16 cellular contexts compared by ENCODE assay signal in the genomic region with DNA sequence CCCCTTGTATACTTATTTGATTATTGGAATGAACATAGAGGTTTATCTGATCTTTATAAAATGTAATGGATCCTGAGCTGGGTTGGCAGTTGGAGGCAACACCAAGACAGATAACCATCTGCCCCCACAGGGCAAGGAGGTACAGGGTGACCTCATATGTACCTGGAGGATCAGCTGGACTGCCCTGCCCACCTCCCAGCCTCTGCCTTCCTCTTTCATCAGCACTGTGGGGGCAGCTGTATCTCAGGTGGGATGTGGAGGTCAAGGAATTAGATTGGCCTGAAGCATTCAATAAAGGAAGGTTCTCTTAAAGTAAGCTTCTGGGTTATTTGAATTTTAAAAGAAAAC.
DNase-seq lines count a peak whose midpoint lies in the region; ATAC-seq, FAIRE-seq and TF ChIP-seq lines count a peak whose summit lies in the region.
"Had no signal": no experiment of that assay in that cellular context is flagged by ENCODE, and none has a peak within 500 bp of the region (broad histone marks: within the 10 kb centered on the region; RNA-seq: fewer than 3 reads in every experiment).

No MANE protein-coding gene starts in this region.

- H3K79me2 ChIP-seq in HCT116 (ENCODE audit: insufficient read depth, low read length): no peaks in the 10 kb centered on the region

- RAD21 ChIA-PET in HCT116 (lab: Charles Lee; ENCODE audit: low non-redundant PET in 1 of 2, low total read pairs in 2 of 2, uncharacterized antibody in 2 of 2, unreplicated experiment in 2 of 2): no interaction called here

- FAIRE-seq in small intestine (lab: Jason Lieb, UNC): no peak

- no peak overlapping the region for H3K4me3 Mint-ChIP-seq in CD8-positive, alpha-beta T cell

- H3K9me3 Mint-ChIP-seq in CD8-positive, alpha-beta T cell: no peaks in the 10 kb centered on the region

- TF ChIP-seq CTCF in HCT116 (IDR thresholded peaks at IDR 0.05 in 2 of 3, conservative IDR thresholded peaks at IDR 0.05 in 1 of 3; ENCODE audit: borderline replicate concordance in 1 of 3, insufficient read depth in 1 of 3, low read depth in 2 of 3, low read length in 2 of 3) (no peak), RWPE2 (IDR thresholded peaks at IDR 0.05; ENCODE audit: poor library complexity, severe bottlenecking) (no peak)
- no peak for TF ChIP-seq CTCF in CD8-positive, alpha-beta T cell (IDR thresholded peaks at IDR 0.05)

- no peak overlapping the region for H2AFZ ChIP-seq in HCT116 (ENCODE audit: low read depth, low read length, poor library complexity, severe bottlenecking)

- H3K27ac Mint-ChIP-seq in CD8-positive, alpha-beta T cell: no peak overlapping the region

- H3K4me1 ChIP-seq in HCT116 (ENCODE audit: control insufficient read depth in 1 of 2, insufficient read depth in 2 of 2, low read length in 2 of 2): peaks cover 12 to 19% of the 10 kb centered on the region in 2 experiments; a peak in 3 of 4 replicates
- peaks cover 18% of the 10 kb centered on the region for H3K4me1 ChIP-seq in RWPE2 (ENCODE audit: insufficient read depth, poor library complexity, severe bottlenecking)
- peaks cover 0 to 5% of the 10 kb centered on the region in 2 donors for H3K4me1 ChIP-seq in small intestine (ENCODE audit: control insufficient read depth in 2 of 2, insufficient read depth in 1 of 2, low read depth in 1 of 2, low read length in 1 of 2)
- H3K4me1 ChIP-seq in CD8-positive, alpha-beta T cell (ENCODE audit: insufficient read depth, low read length): no peaks in the 10 kb centered on the region

- no peaks in the 10 kb centered on the region for H3K4me1 Mint-ChIP-seq in CD8-positive, alpha-beta T cell (ENCODE audit: low read depth)

- TF ChIP-seq RAD21 in HCT116 (IDR thresholded peaks at IDR 0.05; ENCODE audit: low read depth): no peak

- H3K27me3 ChIP-seq in HCT116 (ENCODE audit: insufficient read depth, low read length) (no peaks in the 10 kb centered on the region), RWPE2 (ENCODE audit: insufficient read depth, poor library complexity, severe bottlenecking) (no peaks in the 10 kb centered on the region), small intestine (ENCODE audit: control insufficient read depth in 2 of 2, insufficient read depth in 2 of 2, low read length in 2 of 2) (no peaks in the 10 kb centered on the region)
- H3K27me3 ChIP-seq in CD8-positive, alpha-beta T cell (ENCODE audit: insufficient read depth, low read length): no peaks in the 10 kb centered on the region

- H3K4me2 ChIP-seq in HCT116 (ENCODE audit: low read length): peak overlapping the region; percentile 78
- H3K4me2 ChIP-seq: KMS-11 had no signal

- no peaks in the 10 kb centered on the region for H4K20me1 ChIP-seq in HCT116 (ENCODE audit: insufficient read depth)

- peak; percentile 51; the same call in 1 of the 2 replicates for ATAC-seq in HCT116
- no peak; the same call in 2 of the 3 replicates for ATAC-seq in RWPE2 (ENCODE audit: low read depth)
- no peak for ATAC-seq in GM18909 (IDR thresholded peaks at IDR 0.05; ENCODE audit: poor library complexity, unreplicated experiment)
- ATAC-seq in CD8-positive, alpha-beta T cell: no peak
- ATAC-seq: Panc1 had no signal

- intact Hi-C loops in HCT116 (cut with micrococcal nuclease): no loop called here
- intact Hi-C loops in CD8-positive, alpha-beta T cell (cut with DNase I, micrococcal nuclease): no loop called here

- H3K27ac ChIP-seq in HCT116 (ENCODE audit: low read depth, low read length) (no peak overlapping the region), RWPE2 (ENCODE audit: poor library complexity, severe bottlenecking) (peak overlapping the region; percentile 90), small intestine (ENCODE audit: low read depth in 1 of 2, low read length in 1 of 2) (peak overlapping the region in 1 of 2 donors; percentile 37)
- H3K27ac ChIP-seq in CD8-positive, alpha-beta T cell (ENCODE audit: low read depth, low read length): no peak overlapping the region
- H3K27ac ChIP-seq: KMS-11 had no signal

- CTCF ChIA-PET in HCT116 (lab: Charles Lee): no interaction called here
- CTCF ChIA-PET in CD8-positive, alpha-beta T cell (lab: Charles Lee): no interaction called here

- DNase-seq in HCT116 (ENCODE audit: low read depth, low spot score) (no peak), RWPE2 (ENCODE audit: low spot score) (no peak), kidney tubule cell (ENCODE audit: low spot score) (peak; percentile 9), small intestine (peak; percentile 37), activated gamma-delta T cell (lab: John Stamatoyannopoulos, UW) (no peak)
- no peak for DNase-seq in CD8-positive, alpha-beta T cell
- DNase-seq: ACHN, AML-193, NCI-H1048, NCI-H2227 treated with DMSO at 0.1 percent for 48 hours, NCI-H524, Right ventricle myocardium superior had no signal

- H3K36me3 Mint-ChIP-seq in CD8-positive, alpha-beta T cell: no peaks in the 10 kb centered on the region

- no TSS peak for BruUV-seq in HCT116 (replicated peaks; lab: Mats Ljungman, UMichigan)

- H3K9me3 ChIP-seq in HCT116 (ENCODE audit: control insufficient read depth in 1 of 2, insufficient read depth in 1 of 2, low read depth in 1 of 2, low read length in 2 of 2): no peaks in the 10 kb centered on the region
- no peaks in the 10 kb centered on the region for H3K9me3 ChIP-seq in RWPE2 (ENCODE audit: severe bottlenecking)
- no peaks in the 10 kb centered on the region for H3K9me3 ChIP-seq in small intestine (ENCODE audit: control insufficient read depth, low read depth)
- no peaks in the 10 kb centered on the region for H3K9me3 ChIP-seq in CD8-positive, alpha-beta T cell (ENCODE audit: low read length)
- H3K9me3 ChIP-seq: HAP-1 had no signal

- H3K4me3 ChIP-seq in HCT116 (replicated peaks in 1 of 2; ENCODE audit: low read depth in 1 of 2, low read length in 2 of 2): peak overlapping the region in 1 of 2 experiments; percentile 37; a peak in 2 of 4 replicates
- no peak overlapping the region for H3K4me3 ChIP-seq in RWPE2 (ENCODE audit: severe bottlenecking)
- H3K4me3 ChIP-seq in small intestine (ENCODE audit: low read depth in 1 of 2, low read length in 2 of 2): no peak overlapping the region
- H3K4me3 ChIP-seq in CD8-positive, alpha-beta T cell (ENCODE audit: low read depth, low read length): no peak overlapping the region
- H3K4me3 ChIP-seq: HAP-1 had no signal

- no peak overlapping the region for H3K9ac ChIP-seq in HCT116 (ENCODE audit: low read length)
- H3K9ac ChIP-seq: KMS-11 had no signal

- H3K27me3 Mint-ChIP-seq in CD8-positive, alpha-beta T cell (ENCODE audit: low read depth): peaks cover 10% of the 10 kb centered on the region

- H3K36me3 ChIP-seq in HCT116 (ENCODE audit: control insufficient read depth in 1 of 2, insufficient read depth in 2 of 2, low read length in 2 of 2) (no peaks in the 10 kb centered on the region), RWPE2 (ENCODE audit: low read depth) (no peaks in the 10 kb centered on the region), small intestine (ENCODE audit: control insufficient read depth in 2 of 2, insufficient read depth in 2 of 2, low read length in 2 of 2) (no peaks in the 10 kb centered on the region)
- no peaks in the 10 kb centered on the region for H3K36me3 ChIP-seq in CD8-positive, alpha-beta T cell (ENCODE audit: insufficient read depth, low read length)
- H3K36me3 ChIP-seq: HAP-1 had no signal

- TF ChIP-seq POLR2A in HCT116 (IDR thresholded peaks at IDR 0.05; ENCODE audit: borderline replicate concordance, extremely low read depth, insufficient read depth, insufficient read length): no peak

- POLR2A ChIA-PET in HCT116 (lab: Charles Lee): no interaction called here
- POLR2A ChIA-PET in CD8-positive, alpha-beta T cell (lab: Charles Lee): no interaction called here

- H3K9me2 ChIP-seq in HCT116 (ENCODE audit: insufficient read depth): no peaks in the 10 kb centered on the region

TF ChIP-seq in HCT116, 20 proteins besides CTCF, POLR2A, EP300 and RAD21 (continues in another document):
- no peak for TF ChIP-seq CBX3 (IDR thresholded peaks at IDR 0.05; ENCODE audit: low read depth)
- TF ChIP-seq POLR2AphosphoS5 (IDR thresholded peaks at IDR 0.05; ENCODE audit: low read depth, low read length): no peak
- no peak for TF ChIP-seq EGR1 (IDR thresholded peaks at IDR 0.05; ENCODE audit: low read depth)
- no peak for TF ChIP-seq EZH2 (IDR thresholded peaks at IDR 0.05)
- no peak for TF ChIP-seq ZNF274 (IDR thresholded peaks at IDR 0.05; ENCODE audit: low read depth, low read length)
- TF ChIP-seq CEBPB (IDR thresholded peaks at IDR 0.05; ENCODE audit: low read depth): no peak
- TF ChIP-seq EZH2phosphoT487 (IDR thresholded peaks at IDR 0.05; ENCODE audit: borderline replicate concordance): no peak
- TF ChIP-seq ZFX (IDR thresholded peaks at IDR 0.05): no peak
- no peak for TF ChIP-seq JUND (IDR thresholded peaks at IDR 0.05)
- TF ChIP-seq, protein P1, sequence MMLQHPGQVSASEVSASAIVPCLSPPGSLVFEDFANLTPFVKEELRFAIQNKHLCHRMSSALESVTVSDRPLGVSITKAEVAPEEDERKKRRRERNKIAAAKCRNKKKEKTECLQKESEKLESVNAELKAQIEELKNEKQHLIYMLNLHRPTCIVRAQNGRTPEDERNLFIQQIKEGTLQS (IDR thresholded peaks at IDR 0.05): no peak
- TF ChIP-seq, protein P2, sequence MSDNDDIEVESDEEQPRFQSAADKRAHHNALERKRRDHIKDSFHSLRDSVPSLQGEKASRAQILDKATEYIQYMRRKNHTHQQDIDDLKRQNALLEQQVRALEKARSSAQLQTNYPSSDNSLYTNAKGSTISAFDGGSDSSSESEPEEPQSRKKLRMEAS (IDR thresholded peaks at IDR 0.05): no peak
- TF ChIP-seq, protein P3, sequence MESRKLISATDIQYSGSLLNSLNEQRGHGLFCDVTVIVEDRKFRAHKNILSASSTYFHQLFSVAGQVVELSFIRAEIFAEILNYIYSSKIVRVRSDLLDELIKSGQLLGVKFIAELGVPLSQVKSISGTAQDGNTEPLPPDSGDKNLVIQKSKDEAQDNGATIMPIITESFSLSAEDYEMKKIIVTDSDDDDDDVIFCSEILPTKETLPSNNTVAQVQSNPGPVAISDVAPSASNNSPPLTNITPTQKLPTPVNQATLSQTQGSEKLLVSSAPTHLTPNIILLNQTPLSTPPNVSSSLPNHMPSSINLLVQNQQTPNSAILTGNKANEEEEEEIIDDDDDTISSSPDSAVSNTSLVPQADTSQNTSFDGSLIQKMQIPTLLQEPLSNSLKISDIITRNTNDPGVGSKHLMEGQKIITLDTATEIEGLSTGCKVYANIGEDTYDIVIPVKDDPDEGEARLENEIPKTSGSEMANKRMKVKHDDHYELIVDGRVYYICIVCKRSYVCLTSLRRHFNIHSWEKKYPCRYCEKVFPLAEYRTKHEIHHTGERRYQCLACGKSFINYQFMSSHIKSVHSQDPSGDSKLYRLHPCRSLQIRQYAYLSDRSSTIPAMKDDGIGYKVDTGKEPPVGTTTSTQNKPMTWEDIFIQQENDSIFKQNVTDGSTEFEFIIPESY (IDR thresholded peaks at IDR 0.05; ENCODE audit: extremely low read depth, insufficient replicate concordance, low read length): no peak
- TF ChIP-seq TCF7L2 (IDR thresholded peaks at IDR 0.05; ENCODE audit: borderline replicate concordance, extremely low read depth, insufficient read depth, insufficient read length): no peak
- TF ChIP-seq SP1 (IDR thresholded peaks at IDR 0.05; ENCODE audit: low read depth): no peak
- TF ChIP-seq YY1 (IDR thresholded peaks at IDR 0.05; ENCODE audit: extremely low read depth, insufficient replicate concordance, low read depth, low read length): no peak

Comparison
In these comparisons a context has a peak if more than half of its experiments do, and no peak if none do; other contexts are left out.
1. DNase-seq: peak in kidney tubule cell (single experiment) and small intestine (single experiment); none in HCT116 (single experiment), RWPE2 (single experiment), CD8-positive, alpha-beta T cell (0 of 7) and activated gamma-delta T cell (single experiment).